ENCODE assay signal across 17 cellular contexts in the genomic region with DNA sequence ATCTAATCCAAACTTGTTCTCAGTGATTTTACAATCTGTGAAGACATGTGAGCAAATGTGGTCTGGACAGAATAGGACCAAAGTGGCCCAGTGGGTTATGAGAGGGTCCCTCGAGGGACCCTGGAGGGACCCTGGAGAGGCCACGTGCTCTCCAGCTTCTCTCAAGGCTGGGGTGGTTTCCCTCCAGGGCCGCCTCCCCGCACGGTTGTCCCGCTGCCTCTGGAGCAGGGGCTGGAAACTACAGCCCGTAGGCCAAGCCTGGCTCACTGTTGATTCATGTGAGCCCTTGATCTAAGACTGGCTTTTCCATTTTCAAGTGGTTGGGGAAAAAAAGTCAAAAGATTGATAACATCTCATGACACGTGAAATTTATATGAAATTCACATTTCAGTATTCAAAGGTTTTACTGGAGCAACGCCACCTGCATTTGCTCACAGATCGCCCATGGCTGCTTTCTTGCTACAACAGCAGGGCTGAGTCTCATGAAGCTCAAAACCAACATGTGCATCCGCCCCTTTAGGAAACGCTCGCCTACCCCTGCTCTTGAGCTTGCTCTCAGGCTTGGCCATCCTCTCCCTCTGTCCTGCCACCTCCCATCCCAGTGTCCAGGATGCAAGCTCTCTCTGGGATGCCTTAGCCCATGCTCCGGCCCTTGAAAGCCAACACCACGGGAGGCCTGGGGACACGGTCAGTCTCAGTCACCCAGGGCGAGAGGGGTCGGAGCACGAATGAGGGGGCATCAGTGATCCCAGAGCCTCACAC. TPM values are rescaled to one million over a fixed set of nuclear protein-coding genes. Genes with fewer than 3 reads are reported as not detected.
DNase-seq lines count a peak whose midpoint lies in the region; ATAC-seq and TF ChIP-seq lines count a peak whose summit lies in the region.
"Had no signal": no experiment of that assay in that cellular context is flagged by ENCODE, and none has a peak within 500 bp of the region (broad histone marks: within the 10 kb centered on the region; RNA-seq: fewer than 3 reads in every experiment).

No MANE protein-coding gene starts in this region.

- H3K4me3 ChIP-seq in BLaER1 (peak overlapping the region; percentile 63), Loucy (ENCODE audit: low read length, poor library complexity, severe bottlenecking) (peak overlapping the region; percentile 30)

- no peaks in the 10 kb centered on the region for H4K20me1 ChIP-seq in BLaER1
- H4K20me1 ChIP-seq in Loucy (ENCODE audit: insufficient read depth, low read length, poor library complexity, severe bottlenecking): no peaks in the 10 kb centered on the region

- peaks cover 0 to 3% (median 0%) of the 10 kb centered on the region in 3 donors for H3K36me3 Mint-ChIP-seq in immature natural killer cell
- H3K36me3 Mint-ChIP-seq in natural killer cell treated with Interleukin-12 subunit alpha and Interleukin-12 subunit beta and Interleukin-15 and Interleukin-18, amount 100 ng/mL, for 72 hours: no peaks in the 10 kb centered on the region

- H3K9me3 ChIP-seq in BLaER1 (no peaks in the 10 kb centered on the region), Loucy (ENCODE audit: insufficient read depth, low read depth, low read length) (no peaks in the 10 kb centered on the region)

- H3K9ac ChIP-seq in BLaER1: peak overlapping the region; percentile 84
- H3K9ac ChIP-seq in Loucy (ENCODE audit: low read depth, low read length, poor library complexity, severe bottlenecking): no peak overlapping the region

- no peak for ATAC-seq in natural killer cell treated with Interleukin-12 subunit alpha and Interleukin-12 subunit beta and Interleukin-15 and Interleukin-18, amount 100 ng/mL, for 72 hours
- no peak for ATAC-seq in GM18867 (IDR thresholded peaks at IDR 0.05; ENCODE audit: unreplicated experiment)
- no peak for ATAC-seq in HG03521 (IDR thresholded peaks at IDR 0.05; ENCODE audit: unreplicated experiment)
- ATAC-seq in GM19397 (IDR thresholded peaks at IDR 0.05; ENCODE audit: unreplicated experiment): no peak

- DNase-seq in immature natural killer cell: no peak
- peak; percentile 31 for DNase-seq in natural killer cell treated with Interleukin-12 subunit alpha and Interleukin-12 subunit beta and Interleukin-15 and Interleukin-18, amount 100 ng/mL, for 72 hours (ENCODE audit: low spot score)
- DNase-seq: AML-193; CD4-positive, alpha-beta T cell; DMS79 treated with DMSO at 0.1 percent for 48 hours; GOT3; NCI-H1105; NCI-H187; NCI-H446 had no signal

- H3K4me2 ChIP-seq in BLaER1 (peak overlapping the region; percentile 99), Loucy (ENCODE audit: low read depth, low read length, poor library complexity, severe bottlenecking) (peak overlapping the region; percentile 64)

- peaks cover 1 to 5% (median 5%) of the 10 kb centered on the region in 3 donors for H3K27me3 Mint-ChIP-seq in immature natural killer cell (ENCODE audit: low read depth in 3 of 3)
- H3K27me3 Mint-ChIP-seq in natural killer cell treated with Interleukin-12 subunit alpha and Interleukin-12 subunit beta and Interleukin-15 and Interleukin-18, amount 100 ng/mL, for 72 hours: no peaks in the 10 kb centered on the region
- H3K27me3 Mint-ChIP-seq: CD4-positive, alpha-beta T cell had no signal

- no peaks in the 10 kb centered on the region for H3F3A ChIP-seq in Loucy (ENCODE audit: low read depth)

- no peak overlapping the region for H2AFZ ChIP-seq in Loucy (ENCODE audit: low read length)

- TF ChIP-seq CTCF in Loucy (conservative IDR thresholded peaks at IDR 0.05; ENCODE audit: low read length): no peak

- H3K4me1 ChIP-seq in BLaER1 (peaks cover 100% of the 10 kb centered on the region), Loucy (ENCODE audit: insufficient read depth, low read length, poor library complexity, severe bottlenecking) (peaks cover 49% of the 10 kb centered on the region)

- H3K36me3 ChIP-seq in BLaER1: peaks cover 6% of the 10 kb centered on the region; the same call in 1 of the 2 replicates
- H3K36me3 ChIP-seq in Loucy (ENCODE audit: insufficient read depth, low read length): no peaks in the 10 kb centered on the region

- H3K27ac Mint-ChIP-seq in immature natural killer cell: peak overlapping the region; percentile 60 to 93 (median 80)
- peak overlapping the region; percentile 67 to 77 for H3K27ac Mint-ChIP-seq in natural killer cell treated with Interleukin-12 subunit alpha and Interleukin-12 subunit beta and Interleukin-15 and Interleukin-18, amount 100 ng/mL, for 72 hours
- H3K27ac Mint-ChIP-seq: CD4-positive, alpha-beta T cell had no signal

- H3K4me1 Mint-ChIP-seq in immature natural killer cell: peaks cover 28 to 68% of the 10 kb centered on the region in 2 donors
- peaks cover 20 to 34% of the 10 kb centered on the region in 2 donors for H3K4me1 Mint-ChIP-seq in natural killer cell treated with Interleukin-12 subunit alpha and Interleukin-12 subunit beta and Interleukin-15 and Interleukin-18, amount 100 ng/mL, for 72 hours (ENCODE audit: low read depth in 2 of 2)

- no peaks in the 10 kb centered on the region for H3K9me2 ChIP-seq in Loucy (replicated peaks; ENCODE audit: low read depth, low read length)

- H3K4me3 Mint-ChIP-seq in immature natural killer cell: peak overlapping the region in 2 of 5 donors; percentile 18 to 30
- H3K4me3 Mint-ChIP-seq in natural killer cell treated with Interleukin-12 subunit alpha and Interleukin-12 subunit beta and Interleukin-15 and Interleukin-18, amount 100 ng/mL, for 72 hours: peak overlapping the region; percentile 49
- H3K4me3 Mint-ChIP-seq: CD4-positive, alpha-beta T cell had no signal

- no peaks in the 10 kb centered on the region for H3K9me3 Mint-ChIP-seq in immature natural killer cell
- no peaks in the 10 kb centered on the region for H3K9me3 Mint-ChIP-seq in natural killer cell treated with Interleukin-12 subunit alpha and Interleukin-12 subunit beta and Interleukin-15 and Interleukin-18, amount 100 ng/mL, for 72 hours
- H3K9me3 Mint-ChIP-seq: CD4-positive, alpha-beta T cell had no signal

- peak overlapping the region; percentile 97 for H3K27ac ChIP-seq in BLaER1
- H3K27ac ChIP-seq: HL-60, RWPE1 had no signal

- H3K27me3 ChIP-seq in BLaER1 (no peaks in the 10 kb centered on the region), Loucy (ENCODE audit: insufficient read depth, low read length, poor library complexity, severe bottlenecking) (no peaks in the 10 kb centered on the region)

- peaks cover 16% of the 10 kb centered on the region; the same call in 1 of the 2 replicates for H3K79me2 ChIP-seq in Loucy (ENCODE audit: insufficient read depth, low read length)

RNA-seq across cellular contexts. Expression of gene LRTM2, which starts 12.1 kb away (rescaled TPM):
- not detected for polyA plus RNA-seq in immature natural killer cell
- not detected for total RNA-seq in natural killer cell treated with Interleukin-12 subunit alpha and Interleukin-12 subunit beta and Interleukin-15 and Interleukin-18, amount 100 ng/mL, for 72 hours
- total RNA-seq: M059J had no signal
